ENCODE assay signal across 18 cellular contexts in genomic region chr2:19359456-19359855, GRCh38. TPM values are rescaled to one million over a fixed set of nuclear protein-coding genes. Genes with fewer than 3 reads are reported as not detected.
DNase-seq lines count a peak whose midpoint lies in the region; ATAC-seq and TF ChIP-seq lines count a peak whose summit lies in the region.
"Had no signal": no experiment of that assay in that cellular context is flagged by ENCODE, and none has a peak within 500 bp of the region (broad histone marks: within the 10 kb centered on the region; RNA-seq: fewer than 3 reads in every experiment).

No MANE protein-coding gene starts in this region.

- no peaks in the 10 kb centered on the region for H3K9me3 ChIP-seq in right atrium auricular region
- H3K9me3 ChIP-seq in adipocyte (ENCODE audit: control insufficient read depth, low read length): no peaks in the 10 kb centered on the region
- H3K9me3 ChIP-seq in uterus: no peaks in the 10 kb centered on the region
- H3K9me3 ChIP-seq: body of pancreas had no signal

- DNase-seq in right atrium auricular region (ENCODE audit: low spot score): no peak
- DNase-seq in Right ventricle myocardium superior: no peak
- no peak for DNase-seq in adipocyte (ENCODE audit: low read depth)
- DNase-seq in naive B cell: no peak
- no peak for DNase-seq in uterus
- no peak for DNase-seq in NK-92 treated with Interleukin-12 subunit alpha and Interleukin-12 subunit beta, amount 100 ng/mL, for 24 hours (lab: John Stamatoyannopoulos, UW)
- DNase-seq in foreskin fibroblast: no peak
- no peak for DNase-seq in GM20000 (ENCODE audit: low spot score)
- DNase-seq: activated CD4-positive, alpha-beta T cell treated with anti-CD3 and anti-CD28 coated beads, Interleukin-2, amount 50 U/mL, for 4 hours; activated naive CD4-positive, alpha-beta T cell treated with anti-CD3 and anti-CD28 coated beads, Interleukin-2, amount 10 ng/mL, durations not matched to agents 7 days and 5 days; activated T-cell treated with anti-CD3 and anti-CD28 coated beads, Interleukin-2, amount 50 U/mL, for 24 hours; body of pancreas; EL; immature natural killer cell; mammary epithelial cell; MV-4-11; NCI-H2029 treated with DMSO at 0.1 percent for 48 hours had no signal

- peaks cover 59 to 76% (median 65%) of the 10 kb centered on the region in 3 donors for H3K27me3 Mint-ChIP-seq in naive B cell

- TF ChIP-seq CTCF in right atrium auricular region (IDR thresholded peaks at IDR 0.05) (no peak), uterus (IDR thresholded peaks at IDR 0.05) (no peak), foreskin fibroblast (IDR thresholded peaks at IDR 0.05; ENCODE audit: low read depth, low read length) (no peak), GM20000 (IDR thresholded peaks at IDR 0.05; ENCODE audit: extremely low read depth, missing control alignments) (no peak)

- ATAC-seq in Right ventricle myocardium superior (ENCODE audit: poor library complexity) (no peak), naive B cell (ENCODE audit: low read depth in 2 of 2) (no peak)
- ATAC-seq: body of pancreas had no signal

- H3K27ac Mint-ChIP-seq in naive B cell: peak overlapping the region in 1 of 6 donors; percentile 82
- H3K27ac Mint-ChIP-seq: activated T-cell treated with anti-CD3 and anti-CD28 coated beads, Interleukin-2, amount 50 U/mL, for 24 hours; immature natural killer cell; stimulated activated naive CD8-positive, alpha-beta T cell treated with anti-CD3 and anti-CD28 coated beads, Interleukin-15, Interleukin-2, amounts not matched to agents 100 ng/mL and 50 ng/mL, for 24 hours had no signal

- H3K4me3 Mint-ChIP-seq in naive B cell: peak overlapping the region in 5 of 8 donors; percentile 16 to 95 (median 42)
- H3K4me3 Mint-ChIP-seq: activated naive CD4-positive, alpha-beta T cell treated with anti-CD3 and anti-CD28 coated beads, Interleukin-2, amount 10 ng/mL, durations not matched to agents 7 days and 5 days had no signal

- no peaks in the 10 kb centered on the region for H3K36me3 ChIP-seq in right atrium auricular region
- H3K36me3 ChIP-seq in adipocyte (ENCODE audit: control insufficient read depth, insufficient read depth, low read length, severe bottlenecking): no peaks in the 10 kb centered on the region
- H3K36me3 ChIP-seq in uterus: no peaks in the 10 kb centered on the region

- intact Hi-C loops in Right ventricle myocardium superior (cut with DNase I): loop anchor here (5.0 to 10.0 kb wide), 2 partner anchors 505 to 607 kb away; no protein-coding TSS in a partner anchor
- intact Hi-C loops in uterus (cut with DNase I; ENCODE audit: low total_unique reads): loop anchor here (10.0 kb wide), 1 partner anchor 365 kb away; no protein-coding TSS in a partner anchor

- H3K9me3 Mint-ChIP-seq in naive B cell: peaks cover 0 to 9% (median 0%) of the 10 kb centered on the region in 7 donors
- H3K9me3 Mint-ChIP-seq: activated naive CD4-positive, alpha-beta T cell treated with anti-CD3 and anti-CD28 coated beads, Interleukin-2, amount 10 ng/mL, durations not matched to agents 7 days and 5 days; activated T-cell treated with anti-CD3 and anti-CD28 coated beads, Interleukin-2, amount 50 U/mL, for 24 hours; immature natural killer cell; stimulated activated naive CD8-positive, alpha-beta T cell treated with anti-CD3 and anti-CD28 coated beads, Interleukin-15, Interleukin-2, amounts not matched to agents 100 ng/mL and 50 ng/mL, for 24 hours had no signal

- H3K9ac ChIP-seq in adipocyte (ENCODE audit: low read length): peak overlapping the region; percentile 84

- H3K4me1 Mint-ChIP-seq in naive B cell: peaks cover 41 to 78% (median 62%) of the 10 kb centered on the region in 3 donors

- H3K27ac ChIP-seq in right atrium auricular region (peak overlapping the region; percentile 87 to 97), uterus (peak overlapping the region; percentile 87 to 91)
- H3K27ac ChIP-seq: body of pancreas had no signal

- H3K36me3 Mint-ChIP-seq in naive B cell: peaks cover 2 to 5% of the 10 kb centered on the region in 2 donors
- H3K36me3 Mint-ChIP-seq: immature natural killer cell had no signal

- no peak overlapping the region for H3K4me3 ChIP-seq in right atrium auricular region
- peak overlapping the region; percentile 82 for H3K4me3 ChIP-seq in adipocyte (ENCODE audit: low read length)
- no peak overlapping the region for H3K4me3 ChIP-seq in uterus
- no peak overlapping the region for H3K4me3 ChIP-seq in foreskin fibroblast (ENCODE audit: low read depth in 1 of 2, low read length in 2 of 2)
- H3K4me3 ChIP-seq: body of pancreas had no signal

- no peaks in the 10 kb centered on the region for H3K27me3 ChIP-seq in right atrium auricular region
- no peaks in the 10 kb centered on the region for H3K27me3 ChIP-seq in adipocyte (replicated peaks; ENCODE audit: control insufficient read depth, insufficient read depth, low read length)
- H3K27me3 ChIP-seq in uterus: no peaks in the 10 kb centered on the region

- TF ChIP-seq POLR2A in uterus (IDR thresholded peaks at IDR 0.05): no peak

- H3K4me1 ChIP-seq in right atrium auricular region (peaks cover 0 to 36% of the 10 kb centered on the region in 2 donors), adipocyte (ENCODE audit: control insufficient read depth, insufficient read depth, low read length) (peaks cover 38% of the 10 kb centered on the region), uterus (no peaks in the 10 kb centered on the region)

RNA-seq across cellular contexts. Expression of gene OSR1, which starts 1.0 kb away (rescaled TPM):
- total RNA-seq in right atrium auricular region (10 to 100 TPM; 12.5 to 55.7 TPM), Right ventricle myocardium superior (5.4 TPM), uterus (10 to 100 TPM in 3 of 4 donors, 1 to 10 TPM in 1; 4.7 to 26.2 (median 18.6) TPM)
- not detected for polyA plus RNA-seq in naive B cell (ENCODE audit: low read depth in 6 of 6)
- polyA plus RNA-seq: immature natural killer cell had no signal
